ENCODE assay signal across 18 cellular contexts in genomic region chr17:71004413-71004812, GRCh38.
DNase-seq lines count a peak whose midpoint lies in the region; ATAC-seq, FAIRE-seq and TF ChIP-seq lines count a peak whose summit lies in the region.
"Had no signal": no experiment of that assay in that cellular context is flagged by ENCODE, and none has a peak within 500 bp of the region (broad histone marks: within the 10 kb centered on the region; RNA-seq: fewer than 3 reads in every experiment).

No MANE protein-coding gene starts in this region.

- no peak overlapping the region for H3K27ac Mint-ChIP-seq in T-helper 17 cell
- H3K27ac Mint-ChIP-seq: CD14-positive monocyte; CD8-positive, alpha-beta T cell; H9 had no signal

- no peak overlapping the region for H2AK5ac ChIP-seq in IMR-90 (ENCODE audit: low read depth, low read length)
- H2AK5ac ChIP-seq in H1 (ENCODE audit: low read depth, low read length) = 0 out of 2 replicates have a peak overlapping the region, but pooled peaks have one; percentile 17
- H2AK5ac ChIP-seq in neuronal stem cell (ENCODE audit: low read depth, low read length) = no peak overlapping the region

- H3K36me3 ChIP-seq in IMR-90 (ENCODE audit: control insufficient read depth, insufficient read depth, low read length) = no peaks in the 10 kb centered on the region
- H3K36me3 ChIP-seq in H1 (ENCODE audit: control insufficient read depth in 2 of 4, insufficient read depth in 4 of 4, low read length in 3 of 4) = no peaks in the 10 kb centered on the region
- H3K36me3 ChIP-seq in neuronal stem cell (replicated peaks in 1 of 2; ENCODE audit: control insufficient read depth in 2 of 2, insufficient read depth in 2 of 2, low read length in 2 of 2) = no peaks in the 10 kb centered on the region

- H3K4me2 ChIP-seq in IMR-90 (ENCODE audit: low read depth, low read length) (no peak overlapping the region), H1 (ENCODE audit: insufficient read depth in 1 of 2, low read depth in 2 of 2, low read length in 2 of 2) (no peak overlapping the region), neuronal stem cell (ENCODE audit: insufficient read depth, low read length, poor library complexity, severe bottlenecking) (no peak overlapping the region)
- H3K4me2 ChIP-seq: A549 had no signal

- H3K4me1 ChIP-seq in IMR-90 (ENCODE audit: control insufficient read depth, insufficient read depth, low read length) (no peaks in the 10 kb centered on the region), H1 (replicated peaks in 1 of 4; ENCODE audit: control insufficient read depth in 3 of 4, insufficient read depth in 4 of 4, low read length in 3 of 4) (peaks cover 0 to 4% (median 3%) of the 10 kb centered on the region in 4 experiments; a peak in 5 of 7 replicates), neuronal stem cell (ENCODE audit: control insufficient read depth in 2 of 2, insufficient read depth in 1 of 2, low read depth in 1 of 2, low read length in 2 of 2) (peaks cover 0 to 2% of the 10 kb centered on the region in 2 donors)
- H3K4me1 ChIP-seq: A549 had no signal

- ATAC-seq in IMR-90 (ENCODE audit: low read depth) (no peak), GM19035 (IDR thresholded peaks at IDR 0.05; ENCODE audit: unreplicated experiment) (no peak), T-helper 17 cell (no peak)
- ATAC-seq: A549; CD8-positive, alpha-beta T cell; HepG2 had no signal

- no peak for TF ChIP-seq RAD21 in IMR-90 (IDR thresholded peaks at IDR 0.05; ENCODE audit: low read length)
- no peak for TF ChIP-seq RAD21 in H1 (IDR thresholded peaks at IDR 0.05 in 1 of 2, conservative IDR thresholded peaks at IDR 0.05 in 1 of 2; ENCODE audit: low read depth in 2 of 2, low read length in 2 of 2)

- no peaks in the 10 kb centered on the region for H3K9me1 ChIP-seq in IMR-90 (ENCODE audit: insufficient read depth, low read length)

- no peak overlapping the region for H4K8ac ChIP-seq in IMR-90 (ENCODE audit: low read depth in 2 of 2, low read length in 2 of 2)
- H4K8ac ChIP-seq in H1 (ENCODE audit: extremely low read depth, insufficient read depth, low read length) = no peak overlapping the region
- peak overlapping the region; percentile 9 for H4K8ac ChIP-seq in neuronal stem cell (ENCODE audit: low read depth, low read length)

- CTCF ChIA-PET in IMR-90 (lab: Yijun Ruan, JAX) = no interaction called here
- CTCF ChIA-PET in H1 (lab: Charles Lee; ENCODE audit: partially characterized antibody) = interaction anchor here (1.5 to 1.8 kb wide), 2 partner anchors 195 to 456 kb away, joined by 5 to 6 read pairs; no protein-coding TSS in a partner anchor

- WGBS in IMR-90 (ENCODE audit: extremely low coverage in 2 of 2, insufficient read length in 1 of 2), 2 experiments = no CpG with 5 or more reads among the region's 6 CpGs
- WGBS in H1 (ENCODE audit: extremely low coverage in 1 of 2, insufficient coverage in 1 of 2, insufficient read length in 1 of 2, insufficient replicate concordance in 2 of 2, low coverage in 1 of 2, low lambda C conversion rate in 2 of 2, missing lambda C conversion rate in 1 of 2), 2 experiments = 81% methylated on average over 6 of the region's 6 CpGs; no CpG with 5 or more reads in 1 of the 2 experiments
- WGBS in neuronal stem cell (ENCODE audit: extremely low coverage in 2 of 2, insufficient read length in 2 of 2, insufficient replicate concordance in 1 of 2), 2 donors = no CpG with 5 or more reads among the region's 6 CpGs

- no peak overlapping the region for H2BK5ac ChIP-seq in IMR-90 (ENCODE audit: low read depth, low read length, poor library complexity, severe bottlenecking)
- H2BK5ac ChIP-seq in H1 (ENCODE audit: low read depth, low read length) = no peak overlapping the region
- H2BK5ac ChIP-seq in neuronal stem cell (ENCODE audit: low read length) = no peak overlapping the region

- intact Hi-C loops in IMR-90 (cut with micrococcal nuclease) = no loop called here

- H2BK120ac ChIP-seq in IMR-90 (ENCODE audit: low read depth, low read length) (no peak overlapping the region), H1 (replicated peaks; ENCODE audit: low read depth, low read length) (no peak overlapping the region), neuronal stem cell (ENCODE audit: low read depth, low read length) (no peak overlapping the region)

- FAIRE-seq in H1 (lab: Jason Lieb, UNC) = no peak
- FAIRE-seq: A549, D721Med, G401.6, GM12891, HepG2 had no signal

- H2BK12ac ChIP-seq in H1 (ENCODE audit: low read depth, low read length) (no peak overlapping the region), neuronal stem cell (ENCODE audit: low read length) (no peak overlapping the region)

- DNase-seq in IMR-90 (no peak), H1 (ENCODE audit: low read depth in 1 of 2, low spot score in 2 of 2) (no peak), neuronal stem cell (ENCODE audit: low spot score) (no peak), T-helper 17 cell (no peak), KBM-7 (no peak)
- DNase-seq: CD8-positive, alpha-beta T cell; COR-L47; DMS153; DMS79 treated with DMSO at 0.1 percent for 48 hours; EL had no signal

- H3K14ac ChIP-seq in IMR-90 (replicated peaks; ENCODE audit: low read depth, low read length) = no peak overlapping the region
- H3K14ac ChIP-seq in H1 (ENCODE audit: insufficient read length) = no peak overlapping the region
- H3K14ac ChIP-seq in neuronal stem cell (ENCODE audit: low read length) = no peak overlapping the region

- H4K91ac ChIP-seq in IMR-90 (ENCODE audit: insufficient read depth, low read depth, low read length) = no peak overlapping the region
- no peak overlapping the region for H4K91ac ChIP-seq in H1 (replicated peaks; ENCODE audit: insufficient read length, low read length)
- H4K91ac ChIP-seq in neuronal stem cell (ENCODE audit: low read depth, low read length, poor library complexity) = no peak overlapping the region

- H3K4ac ChIP-seq in IMR-90 (ENCODE audit: low read depth, low read length) (no peak overlapping the region), H1 (replicated peaks; ENCODE audit: insufficient read length, low read depth, low read length) (no peak overlapping the region), neuronal stem cell (ENCODE audit: low read length) (no peak overlapping the region)

- H3K23me2 ChIP-seq in H1 (ENCODE audit: low read depth, low read length) = no peaks in the 10 kb centered on the region

- H3K27me3 Mint-ChIP-seq in T-helper 17 cell = no peaks in the 10 kb centered on the region

- POLR2A ChIA-PET in IMR-90 (lab: Charles Lee; ENCODE audit: unreplicated experiment) = no interaction called here
- POLR2A ChIA-PET in H1 (lab: Charles Lee; ENCODE audit: partially characterized antibody) = no interaction called here

- no peak overlapping the region for H2AK9ac ChIP-seq in IMR-90 (replicated peaks; ENCODE audit: low read depth, low read length, poor library complexity)

- H3K4me3 Mint-ChIP-seq in T-helper 17 cell = no peak overlapping the region
- H3K4me3 Mint-ChIP-seq: CD14-positive monocyte; CD8-positive, alpha-beta T cell; H9 had no signal

- H3K56ac ChIP-seq in IMR-90 (ENCODE audit: extremely low read depth, insufficient read depth, low read length) = no peak overlapping the region
- H3K56ac ChIP-seq in H1 (replicated peaks; ENCODE audit: insufficient read length, low read depth, low read length) = no peak overlapping the region

- in situ Hi-C loops in IMR-90 (cut with MboI; ENCODE audit: low sequenced_read_pairs) = no loop called here
- in situ Hi-C loops in KBM-7 (cut with MboI; ENCODE audit: low pct_unique_long_range_greater_than_20kb, low sequenced_read_pairs) = loop anchor here (25.0 kb wide), 1 partner anchor 92 kb away; no protein-coding TSS in a partner anchor

- no peak overlapping the region for H4K5ac ChIP-seq in IMR-90 (ENCODE audit: low read depth, low read length)
- H4K5ac ChIP-seq in H1 (ENCODE audit: insufficient read length, low read depth, low read length) = no peak overlapping the region

- no peak overlapping the region for H3K23ac ChIP-seq in IMR-90 (ENCODE audit: low read depth, low read length)
- H3K23ac ChIP-seq in H1 (ENCODE audit: insufficient read length) = no peak overlapping the region
- no peak overlapping the region for H3K23ac ChIP-seq in neuronal stem cell (ENCODE audit: low read depth, low read length, poor library complexity)

- no peak for TF ChIP-seq EP300 in H1 (IDR thresholded peaks at IDR 0.05; ENCODE audit: borderline replicate concordance in 1 of 2, low read depth in 2 of 2, low read length in 2 of 2)

- no peak overlapping the region for H3K18ac ChIP-seq in IMR-90 (ENCODE audit: low read depth, low read length)
- H3K18ac ChIP-seq in H1 (ENCODE audit: extremely low read depth, low read length) = no peak overlapping the region
- no peak overlapping the region for H3K18ac ChIP-seq in neuronal stem cell (ENCODE audit: low read length)

- no peaks in the 10 kb centered on the region for H3K36me3 Mint-ChIP-seq in T-helper 17 cell (ENCODE audit: low read depth)
- H3K36me3 Mint-ChIP-seq: CD14-positive monocyte; CD8-positive, alpha-beta T cell had no signal

- no peak overlapping the region for H3K9ac ChIP-seq in IMR-90 (ENCODE audit: low read depth, low read length)
- H3K9ac ChIP-seq in H1 (replicated peaks in 1 of 4; ENCODE audit: extremely low read depth in 1 of 4, low read depth in 3 of 4, low read length in 3 of 4) = no peak overlapping the region
- H3K9ac ChIP-seq in neuronal stem cell (ENCODE audit: low read depth, low read length, poor library complexity) = no peak overlapping the region

- H3K79me1 ChIP-seq in IMR-90 (ENCODE audit: low read depth in 1 of 2, low read length in 2 of 2) (no peaks in the 10 kb centered on the region), H1 (ENCODE audit: low read depth, low read length) (no peaks in the 10 kb centered on the region), neuronal stem cell (ENCODE audit: low read depth, low read length) (no peaks in the 10 kb centered on the region)

- TF ChIP-seq CTCF in IMR-90 (conservative IDR thresholded peaks at IDR 0.05; ENCODE audit: low read depth, low read length) = no peak
- no peak for TF ChIP-seq CTCF in H1 (IDR thresholded peaks at IDR 0.05; ENCODE audit: control extremely low read depth in 1 of 3, insufficient read depth in 1 of 3, low read depth in 1 of 3, low read length in 3 of 3)

- dilution Hi-C loops in IMR-90 (cut with HindIII; ENCODE audit: low sequenced_read_pairs, unreplicated experiment) = no loop called here

- no peak for TF ChIP-seq POLR2A in IMR-90 (IDR thresholded peaks at IDR 0.05; ENCODE audit: low read depth, low read length)
- TF ChIP-seq POLR2A in H1 (IDR thresholded peaks at IDR 0.05; ENCODE audit: control extremely low read depth in 1 of 2, low read depth in 2 of 2, low read length in 2 of 2) = no peak

- no peaks in the 10 kb centered on the region for H3K4me1 Mint-ChIP-seq in T-helper 17 cell
- H3K4me1 Mint-ChIP-seq: CD14-positive monocyte had no signal

- no peaks in the 10 kb centered on the region for H3K79me2 ChIP-seq in H1 (ENCODE audit: control insufficient read depth in 1 of 2, insufficient read depth in 2 of 2, low read length in 2 of 2)

- no TSS peak for BruUV-seq in IMR-90 (replicated peaks; lab: Mats Ljungman, UMichigan)

- H4K20me1 ChIP-seq in IMR-90 (ENCODE audit: insufficient read depth, low read length) (no peaks in the 10 kb centered on the region), H1 (replicated peaks in 1 of 2; ENCODE audit: control insufficient read depth in 1 of 2, insufficient read depth in 2 of 2, low read length in 2 of 2) (no peaks in the 10 kb centered on the region)

- peak overlapping the region; percentile 37 for H2AFZ ChIP-seq in IMR-90 (replicated peaks; ENCODE audit: low read length, poor library complexity)
- H2AFZ ChIP-seq in H1 (ENCODE audit: low read length) = 0 out of 2 replicates have a peak overlapping the region, but pooled peaks have one; percentile 31
- H2AFZ ChIP-seq in neuronal stem cell (ENCODE audit: low read length) = no peak overlapping the region

- H2BK15ac ChIP-seq in IMR-90 (ENCODE audit: low read depth, low read length) (no peak overlapping the region), H1 (ENCODE audit: low read length) (no peak overlapping the region), neuronal stem cell (ENCODE audit: low read length) (no peak overlapping the region)

- H3K27ac ChIP-seq in IMR-90 (ENCODE audit: insufficient read depth, low read length) = no peak overlapping the region
- no peak overlapping the region for H3K27ac ChIP-seq in H1 (ENCODE audit: low read depth, low read length)
- no peak overlapping the region for H3K27ac ChIP-seq in neuronal stem cell (replicated peaks; ENCODE audit: low read length)
- H3K27ac ChIP-seq: A549 had no signal

- H3K9me3 ChIP-seq in IMR-90 (ENCODE audit: control insufficient read depth, insufficient read depth, low read length) = no peaks in the 10 kb centered on the region
- no peaks in the 10 kb centered on the region for H3K9me3 ChIP-seq in H1 (ENCODE audit: insufficient read depth in 2 of 2, low read depth in 1 of 2, low read length in 1 of 2)
- H3K9me3 ChIP-seq in neuronal stem cell (replicated peaks in 1 of 2; ENCODE audit: control insufficient read depth in 2 of 2, insufficient read depth in 1 of 2, low read depth in 1 of 2, low read length in 2 of 2) = no peaks in the 10 kb centered on the region
- H3K9me3 ChIP-seq in T-helper 17 cell (ENCODE audit: control insufficient read depth, low read length, poor library complexity, severe bottlenecking) = no peaks in the 10 kb centered on the region
- H3K9me3 ChIP-seq: A549 had no signal

- H3K27me3 ChIP-seq in IMR-90 (ENCODE audit: control insufficient read depth, insufficient read depth, low read length) = no peaks in the 10 kb centered on the region
- no peaks in the 10 kb centered on the region for H3K27me3 ChIP-seq in H1 (replicated peaks in 1 of 4; ENCODE audit: control insufficient read depth in 3 of 4, extremely low read depth in 1 of 4, insufficient read depth in 3 of 4, low read length in 3 of 4)
- no peaks in the 10 kb centered on the region for H3K27me3 ChIP-seq in neuronal stem cell (ENCODE audit: control insufficient read depth in 3 of 3, insufficient read depth in 3 of 3, low read depth in 1 of 3, low read length in 3 of 3)

- no peak overlapping the region for H2BK20ac ChIP-seq in IMR-90 (ENCODE audit: low read depth, low read length)
- H2BK20ac ChIP-seq in H1 (ENCODE audit: low read length) = no peak overlapping the region

- H3K4me3 ChIP-seq in IMR-90 (ENCODE audit: insufficient read depth, low read depth, low read length) (no peak overlapping the region), H1 (ENCODE audit: extremely low read depth in 1 of 4, insufficient read depth in 2 of 4, low read depth in 3 of 4, low read length in 4 of 4) (no peak overlapping the region), neuronal stem cell (ENCODE audit: low read length in 2 of 2) (no peak overlapping the region)
- H3K4me3 ChIP-seq: A549 had no signal
